In genomic region chr11:43282607-43283440, GRCh38 we compare ENCODE assay signal across 8 cellular contexts. TPM values are rescaled to one million over a fixed set of nuclear protein-coding genes. Genes with fewer than 3 reads are reported as not detected.
DNase-seq lines count a peak whose midpoint lies in the region; ATAC-seq and TF ChIP-seq lines count a peak whose summit lies in the region.

No MANE protein-coding gene starts in this region.

- ATAC-seq in DND-41 (ENCODE audit: insufficient read depth, low read depth), result peak; percentile 73
- ATAC-seq in GM21381 (IDR thresholded peaks at IDR 0.05; ENCODE audit: unreplicated experiment), result peak; percentile 64
- ATAC-seq in T-helper 17 cell, result peak; percentile 37
- peak; percentile 58 to 72 (median 66) for ATAC-seq in right lobe of liver
- ATAC-seq in GM21737 (IDR thresholded peaks at IDR 0.05; ENCODE audit: unreplicated experiment), result no peak

- no peak overlapping the region for H2AFZ ChIP-seq in DND-41 (ENCODE audit: low read depth, low read length)

- intact Hi-C loops in right lobe of liver (cut with DNase I), result loop anchor here in 1 of 2 donors (10.0 kb wide), 1 partner anchor 508 kb away; no protein-coding TSS in a partner anchor

- peak; percentile 45 for DNase-seq in DND-41
- DNase-seq in KBM-7, result peak; percentile 49
- DNase-seq in T-helper 17 cell, result peak in 2 of 3 donors; percentile 14 to 15
- DNase-seq in caudate nucleus (lab: John Stamatoyannopoulos, UW), result peak in 37 of 61 donors; percentile 3 to 55 (median 17)
- peak; percentile 31 to 60 (median 51) for DNase-seq in right lobe of liver
- DNase-seq in stimulated activated CD8-positive, alpha-beta memory T cell treated with anti-CD3 and anti-CD28 coated beads, Interleukin-2, amount 100 ng/mL, for 48 hours (ENCODE audit: low read depth in 2 of 2), result peak; percentile 19 to 34

- H4K20me1 ChIP-seq in DND-41 (ENCODE audit: insufficient read depth, low read length), result no peaks in the 10 kb centered on the region

- H3K27me3 Mint-ChIP-seq in T-helper 17 cell, result peaks cover 46% of the 10 kb centered on the region

- no peak for TF ChIP-seq POLR2A in right lobe of liver (IDR thresholded peaks at IDR 0.05)

- no peaks in the 10 kb centered on the region for H3K79me2 ChIP-seq in DND-41 (ENCODE audit: insufficient read depth, low read length)

- H3K4me2 ChIP-seq in DND-41 (ENCODE audit: insufficient read depth, low read length), result no peak overlapping the region

- H3K4me1 ChIP-seq in DND-41 (ENCODE audit: insufficient read depth, low read length), result no peaks in the 10 kb centered on the region
- H3K4me1 ChIP-seq in right lobe of liver, result no peaks in the 10 kb centered on the region

- H3K27ac ChIP-seq in DND-41 (ENCODE audit: low read length) (no peak overlapping the region), caudate nucleus (ENCODE audit: low read depth, low read length) (no peak overlapping the region), right lobe of liver (no peak overlapping the region)

- no peaks in the 10 kb centered on the region for H3K9me3 ChIP-seq in DND-41 (ENCODE audit: insufficient read depth, low read length, severe bottlenecking)
- H3K9me3 ChIP-seq in T-helper 17 cell (ENCODE audit: control insufficient read depth, low read length, poor library complexity, severe bottlenecking), result no peaks in the 10 kb centered on the region
- H3K9me3 ChIP-seq in right lobe of liver, result no peaks in the 10 kb centered on the region

- H3K36me3 Mint-ChIP-seq in T-helper 17 cell (ENCODE audit: low read depth), result no peaks in the 10 kb centered on the region

- H3K4me3 ChIP-seq in DND-41 (ENCODE audit: low read depth in 1 of 2, low read length in 2 of 2) (no peak overlapping the region), right lobe of liver (no peak overlapping the region)

- TF ChIP-seq CTCF in DND-41 (IDR thresholded peaks at IDR 0.05; ENCODE audit: borderline replicate concordance, extremely low read depth, low read length, poor library complexity, severe bottlenecking) (peak; percentile 91), right lobe of liver (IDR thresholded peaks at IDR 0.05) (peak; percentile 52 to 87 (median 85))

- no peak overlapping the region for H3K9ac ChIP-seq in DND-41 (ENCODE audit: low read depth, low read length)

- no peaks in the 10 kb centered on the region for H3K36me3 ChIP-seq in DND-41 (ENCODE audit: insufficient read depth, low read length)
- H3K36me3 ChIP-seq in right lobe of liver, result no peaks in the 10 kb centered on the region

- H3K4me3 Mint-ChIP-seq in T-helper 17 cell, result no peak overlapping the region

- H3K27ac Mint-ChIP-seq in T-helper 17 cell, result no peak overlapping the region

- no peaks in the 10 kb centered on the region for H3K27me3 ChIP-seq in DND-41 (ENCODE audit: insufficient read depth, low read length, poor library complexity)
- no peaks in the 10 kb centered on the region for H3K27me3 ChIP-seq in right lobe of liver

- in situ Hi-C loops in KBM-7 (cut with MboI; ENCODE audit: low pct_unique_long_range_greater_than_20kb, low sequenced_read_pairs), result no loop called here

- WGBS in right lobe of liver (ENCODE audit: insufficient coverage, low coverage, low lambda C conversion rate, missing lambda C conversion rate), result 10% methylated on average over 19 of the region's 19 CpGs

- H3K4me1 Mint-ChIP-seq in T-helper 17 cell, result peaks cover 2% of the 10 kb centered on the region

RNA-seq across cellular contexts. Expression of gene API5, which starts 29.0 kb away (rescaled TPM):
- total RNA-seq in T-helper 17 cell, result 10 to 100 TPM; 67.4 to 71.7 TPM
- total RNA-seq in right lobe of liver, result 10 to 100 TPM; 42.2 to 55.5 (median 49.6) TPM
